Comparison of ENCODE assay signal across 23 cellular contexts in genomic region chr11:121163658-121164308, GRCh38.
A peak's percentile ranks its signal among the peaks of the same experiment; 100 is the strongest.
DNase-seq lines count a peak whose midpoint lies in the region; ATAC-seq and TF ChIP-seq lines count a peak whose summit lies in the region.
"Had no signal": no experiment of that assay in that cellular context is flagged by ENCODE, and none has a peak within 500 bp of the region (broad histone marks: within the 10 kb centered on the region; RNA-seq: fewer than 3 reads in every experiment).

No MANE protein-coding gene starts in this region.

- CTCF ChIA-PET in activated CD8-positive, alpha-beta T cell treated with anti-CD3 and anti-CD28 coated beads for 36 hours (lab: Charles Lee), result interaction anchor here (1.2 kb wide), 1 partner anchor 31 kb away, joined by 5 read pairs; no protein-coding TSS in a partner anchor
- CTCF ChIA-PET in activated CD8-positive, alpha-beta T cell treated with anti-CD3 and anti-CD28 coated beads, Interleukin-2, amount 10 ng/mL, durations not matched to agents 7 days and 5 days (lab: Charles Lee), result interaction anchor here (0.8 kb wide), 1 partner anchor 10 kb away, joined by 3 read pairs; no protein-coding TSS in a partner anchor
- CTCF ChIA-PET in RWPE1 (lab: Yijun Ruan, JAX), result no interaction called here

- peak; percentile 4 for DNase-seq in activated CD8-positive, alpha-beta T cell treated with anti-CD3 and anti-CD28 coated beads for 36 hours
- DNase-seq in activated CD8-positive, alpha-beta T cell treated with anti-CD3 and anti-CD28 coated beads, Interleukin-2, amount 10 ng/mL, durations not matched to agents 7 days and 5 days, result no peak
- peak; percentile 22 for DNase-seq in GM12865 (ENCODE audit: low read depth)
- DNase-seq in RWPE1 (ENCODE audit: low spot score), result peak; percentile 57
- DNase-seq in kidney tubule cell (ENCODE audit: low spot score), result peak; percentile 47
- DNase-seq in progenitor cell of endocrine pancreas (ENCODE audit: low spot score, unreplicated experiment), result no peak
- DNase-seq in stimulated activated naive CD4-positive, alpha-beta T cell treated with Interleukin-2 at 50 U/mL for 16 hours (lab: John Stamatoyannopoulos, UW), result no peak
- DNase-seq: activated naive CD8-positive, alpha-beta T cell treated with anti-CD3 and anti-CD28 coated beads, Interleukin-2, amount 10 ng/mL, durations not matched to agents 7 days and 5 days; CD8-positive, alpha-beta memory T cell; DMS79 treated with DMSO at 0.1 percent for 48 hours; H9; heart left ventricle; left cardiac atrium; mesenchymal stem cell; NCI-H1092 treated with DMSO at 0.1 percent for 48 hours; NCI-H1930; NCI-H526 treated with DMSO at 0.1 percent for 48 hours; posterior cingulate gyrus; upper lobe of right lung had no signal

- ATAC-seq in activated CD8-positive, alpha-beta T cell treated with anti-CD3 and anti-CD28 coated beads for 36 hours, result peak; percentile 39
- no peak for ATAC-seq in activated CD8-positive, alpha-beta T cell treated with anti-CD3 and anti-CD28 coated beads, Interleukin-2, amount 10 ng/mL, durations not matched to agents 7 days and 5 days
- ATAC-seq in HG02840 (IDR thresholded peaks at IDR 0.05; ENCODE audit: low FRiP score, unreplicated experiment), result no peak
- ATAC-seq: heart left ventricle, left cardiac atrium, upper lobe of right lung had no signal

- no peak for TF ChIP-seq CTCF in activated CD8-positive, alpha-beta T cell treated with anti-CD3 and anti-CD28 coated beads for 36 hours (IDR thresholded peaks at IDR 0.05)
- TF ChIP-seq CTCF in GM12865 (IDR thresholded peaks at IDR 0.05; ENCODE audit: insufficient read depth, low read depth, low read length, missing control alignments) (no peak), RWPE1 (conservative IDR thresholded peaks at IDR 0.05; ENCODE audit: low read depth) (no peak), progenitor cell of endocrine pancreas (IDR thresholded peaks at IDR 0.05; ENCODE audit: unreplicated experiment) (no peak)

- H3K4me3 Mint-ChIP-seq in activated CD8-positive, alpha-beta T cell treated with anti-CD3 and anti-CD28 coated beads for 36 hours, result no peak overlapping the region
- no peak overlapping the region for H3K4me3 Mint-ChIP-seq in activated CD8-positive, alpha-beta T cell treated with anti-CD3 and anti-CD28 coated beads, Interleukin-2, amount 10 ng/mL, durations not matched to agents 7 days and 5 days
- H3K4me3 Mint-ChIP-seq in progenitor cell of endocrine pancreas (ENCODE audit: low read depth), result no peak overlapping the region
- H3K4me3 Mint-ChIP-seq: activated naive CD8-positive, alpha-beta T cell treated with anti-CD3 and anti-CD28 coated beads, Interleukin-2, amount 10 ng/mL, durations not matched to agents 7 days and 5 days; B cell; CD8-positive, alpha-beta memory T cell; H9 had no signal

- H3K27me3 Mint-ChIP-seq in activated CD8-positive, alpha-beta T cell treated with anti-CD3 and anti-CD28 coated beads for 36 hours, result no peaks in the 10 kb centered on the region
- no peaks in the 10 kb centered on the region for H3K27me3 Mint-ChIP-seq in activated CD8-positive, alpha-beta T cell treated with anti-CD3 and anti-CD28 coated beads, Interleukin-2, amount 10 ng/mL, durations not matched to agents 7 days and 5 days (ENCODE audit: low read depth)
- H3K27me3 Mint-ChIP-seq in progenitor cell of endocrine pancreas, result no peaks in the 10 kb centered on the region
- H3K27me3 Mint-ChIP-seq: activated naive CD8-positive, alpha-beta T cell treated with anti-CD3 and anti-CD28 coated beads, Interleukin-2, amount 10 ng/mL, durations not matched to agents 7 days and 5 days had no signal

- no peak overlapping the region for H3K4me3 ChIP-seq in GM12865 (ENCODE audit: low read depth, low read length)
- H3K4me3 ChIP-seq: heart left ventricle, upper lobe of right lung had no signal

- H3K27ac Mint-ChIP-seq in activated CD8-positive, alpha-beta T cell treated with anti-CD3 and anti-CD28 coated beads for 36 hours, result no peak overlapping the region
- no peak overlapping the region for H3K27ac Mint-ChIP-seq in activated CD8-positive, alpha-beta T cell treated with anti-CD3 and anti-CD28 coated beads, Interleukin-2, amount 10 ng/mL, durations not matched to agents 7 days and 5 days
- H3K27ac Mint-ChIP-seq in progenitor cell of endocrine pancreas, result no peak overlapping the region
- H3K27ac Mint-ChIP-seq: activated naive CD8-positive, alpha-beta T cell treated with anti-CD3 and anti-CD28 coated beads, Interleukin-2, amount 10 ng/mL, durations not matched to agents 7 days and 5 days; activated T-helper 2 cell treated with anti-CD3 and anti-CD28 coated beads, Interferon-gamma antibody, Interleukin-2, Interleukin-4, amounts not matched to agents 10 μg/mL and 5 μg/mL and 100 μg/mL, durations not matched to agents 14 hours and 24 hours and 36 hours; B cell; CD8-positive, alpha-beta memory T cell; H9 had no signal

- no peak overlapping the region for H3K27ac ChIP-seq in RWPE1
- H3K27ac ChIP-seq: epithelial cell of prostate, heart left ventricle, upper lobe of right lung had no signal

- no peaks in the 10 kb centered on the region for H3K36me3 Mint-ChIP-seq in activated CD8-positive, alpha-beta T cell treated with anti-CD3 and anti-CD28 coated beads for 36 hours (ENCODE audit: low read depth)
- H3K36me3 Mint-ChIP-seq in activated CD8-positive, alpha-beta T cell treated with anti-CD3 and anti-CD28 coated beads, Interleukin-2, amount 10 ng/mL, durations not matched to agents 7 days and 5 days (ENCODE audit: low read depth), result no peaks in the 10 kb centered on the region
- H3K36me3 Mint-ChIP-seq in progenitor cell of endocrine pancreas (ENCODE audit: insufficient read depth), result peaks cover 1% of the 10 kb centered on the region
- H3K36me3 Mint-ChIP-seq: activated naive CD8-positive, alpha-beta T cell treated with anti-CD3 and anti-CD28 coated beads, Interleukin-2, amount 10 ng/mL, durations not matched to agents 7 days and 5 days; CD8-positive, alpha-beta memory T cell had no signal

- POLR2A ChIA-PET in activated CD8-positive, alpha-beta T cell treated with anti-CD3 and anti-CD28 coated beads for 36 hours (lab: Charles Lee), result no interaction called here
- POLR2A ChIA-PET in activated CD8-positive, alpha-beta T cell treated with anti-CD3 and anti-CD28 coated beads, Interleukin-2, amount 10 ng/mL, durations not matched to agents 7 days and 5 days (lab: Charles Lee), result no interaction called here
- POLR2A ChIA-PET in RWPE1 (lab: Yijun Ruan, JAX; ENCODE audit: low non-redundant PET), result no interaction called here

- no peaks in the 10 kb centered on the region for H3K9me3 Mint-ChIP-seq in activated CD8-positive, alpha-beta T cell treated with anti-CD3 and anti-CD28 coated beads for 36 hours
- no peaks in the 10 kb centered on the region for H3K9me3 Mint-ChIP-seq in activated CD8-positive, alpha-beta T cell treated with anti-CD3 and anti-CD28 coated beads, Interleukin-2, amount 10 ng/mL, durations not matched to agents 7 days and 5 days (ENCODE audit: insufficient read depth)
- no peaks in the 10 kb centered on the region for H3K9me3 Mint-ChIP-seq in progenitor cell of endocrine pancreas (ENCODE audit: low read depth)
- H3K9me3 Mint-ChIP-seq: activated naive CD8-positive, alpha-beta T cell treated with anti-CD3 and anti-CD28 coated beads, Interleukin-2, amount 10 ng/mL, durations not matched to agents 7 days and 5 days; activated T-helper 2 cell treated with anti-CD3 and anti-CD28 coated beads, Interferon-gamma antibody, Interleukin-2, Interleukin-4, amounts not matched to agents 10 μg/mL and 5 μg/mL and 100 μg/mL, durations not matched to agents 14 hours and 24 hours and 36 hours; CD8-positive, alpha-beta memory T cell; H9 had no signal

- no peaks in the 10 kb centered on the region for H3K4me1 Mint-ChIP-seq in activated CD8-positive, alpha-beta T cell treated with anti-CD3 and anti-CD28 coated beads for 36 hours (ENCODE audit: low read depth)
- no peaks in the 10 kb centered on the region for H3K4me1 Mint-ChIP-seq in activated CD8-positive, alpha-beta T cell treated with anti-CD3 and anti-CD28 coated beads, Interleukin-2, amount 10 ng/mL, durations not matched to agents 7 days and 5 days (ENCODE audit: low read depth)
- peaks cover 1% of the 10 kb centered on the region for H3K4me1 Mint-ChIP-seq in progenitor cell of endocrine pancreas (ENCODE audit: low read depth)
- H3K4me1 Mint-ChIP-seq: activated naive CD8-positive, alpha-beta T cell treated with anti-CD3 and anti-CD28 coated beads, Interleukin-2, amount 10 ng/mL, durations not matched to agents 7 days and 5 days; B cell had no signal

- intact Hi-C loops in activated CD8-positive, alpha-beta T cell treated with anti-CD3 and anti-CD28 coated beads for 36 hours (cut with micrococcal nuclease), result no loop called here

Comparison
In these comparisons a context has a peak if more than half of its experiments do, and no peak if none do; other contexts are left out.
1. DNase-seq: peak in activated CD8-positive, alpha-beta T cell treated with anti-CD3 and anti-CD28 coated beads for 36 hours (single experiment), GM12865 (single experiment), RWPE1 (single experiment) and kidney tubule cell (single experiment); none in activated CD8-positive, alpha-beta T cell treated with anti-CD3 and anti-CD28 coated beads, Interleukin-2, amount 10 ng/mL, durations not matched to agents 7 days and 5 days (single experiment), progenitor cell of endocrine pancreas (single experiment) and stimulated activated naive CD4-positive, alpha-beta T cell treated with Interleukin-2 at 50 U/mL for 16 hours (single experiment).